Comparison of ENCODE assay signal across 18 cellular contexts in the genomic region with DNA sequence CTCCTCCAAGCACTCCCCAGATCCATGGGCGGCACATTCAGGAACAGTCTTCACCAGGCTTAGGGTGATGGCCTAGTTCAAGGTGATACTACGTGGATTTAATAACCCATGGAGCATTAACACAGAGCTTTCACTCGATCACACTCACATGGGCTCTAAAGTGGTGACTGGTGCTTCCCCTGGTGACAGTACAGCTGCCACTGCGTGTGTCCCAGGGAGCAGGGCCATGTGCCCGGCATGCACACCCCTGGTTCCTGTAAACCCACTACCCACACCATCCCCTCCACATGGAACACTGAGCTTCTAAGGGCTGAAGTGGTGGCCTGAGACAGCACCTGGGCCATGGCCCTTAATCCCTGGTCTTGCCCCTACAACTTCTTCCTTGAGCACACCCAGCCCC. TPM values are rescaled to one million over a fixed set of nuclear protein-coding genes. Genes with fewer than 3 reads are reported as not detected.
A peak's percentile ranks its signal among the peaks of the same experiment; 100 is the strongest.
DNase-seq lines count a peak whose midpoint lies in the region; ATAC-seq and TF ChIP-seq lines count a peak whose summit lies in the region.
"Had no signal": no experiment of that assay in that cellular context is flagged by ENCODE, and none has a peak within 500 bp of the region (broad histone marks: within the 10 kb centered on the region; RNA-seq: fewer than 3 reads in every experiment).

No MANE protein-coding gene starts in this region.

- in situ Hi-C loops in transverse colon (cut with MboI; ENCODE audit: low pct_ligation_motif_present in 1 of 4, low pct_unique_long_range_greater_than_20kb in 1 of 4, low sequenced_read_pairs in 3 of 4), result loop anchor here in 1 of 4 donors (25.0 kb wide), 1 partner anchor 142 kb away; no protein-coding TSS in a partner anchor

- no peak overlapping the region for H3K4me3 ChIP-seq in dorsolateral prefrontal cortex
- H3K4me3 ChIP-seq in prostate gland, result no peak overlapping the region
- H3K4me3 ChIP-seq in transverse colon, result no peak overlapping the region
- H3K4me3 ChIP-seq in aorta (ENCODE audit: low read length in 2 of 2), result no peak overlapping the region
- H3K4me3 ChIP-seq: HAP-1 had no signal

- intact Hi-C loops in dorsolateral prefrontal cortex (cut with DNase I) (no loop called here), prostate gland (cut with DNase I) (no loop called here), transverse colon (cut with DNase I; ENCODE audit: low total_unique reads) (no loop called here), aorta (cut with DNase I) (no loop called here)

- peak; percentile 37 for DNase-seq in activated effector memory CD4-positive, alpha-beta T cell treated with anti-CD3 and anti-CD28 coated beads, Interleukin-2, amount 50 U/mL, for 16 hours
- DNase-seq in activated effector memory CD4-positive, alpha-beta T cell treated with Interleukin-2 at 50 U/mL for 16 hours, result no peak
- DNase-seq in dorsolateral prefrontal cortex (peak in 6 of 10 donors; percentile 7 to 20 (median 10)), prostate gland (ENCODE audit: low spot score) (no peak), transverse colon (peak; percentile 3), aorta (no peak), NCI-H2171 treated with DMSO at 0.1 percent for 48 hours (lab: John Stamatoyannopoulos, UW) (no peak), NCI-H345 treated with DMSO at 0.1 percent for 48 hours (lab: John Stamatoyannopoulos, UW; ENCODE audit: unreplicated experiment) (no peak)
- DNase-seq: EL, IMR-90, Kasumi-1, NCI-H187 treated with DMSO at 0.1 percent for 48 hours, NCI-H2171, NCI-H510A, NCI-H82, SIG-M5 had no signal

- H3K4me1 ChIP-seq in prostate gland (replicated peaks) (peaks cover 13% of the 10 kb centered on the region), transverse colon (peaks cover 0 to 19% (median 8%) of the 10 kb centered on the region in 4 donors), aorta (ENCODE audit: control insufficient read depth in 1 of 2, insufficient read depth in 2 of 2, low read length in 2 of 2) (no peaks in the 10 kb centered on the region)
- H3K4me1 ChIP-seq: HAP-1 had no signal

- no peaks in the 10 kb centered on the region for H3K27me3 ChIP-seq in dorsolateral prefrontal cortex
- H3K27me3 ChIP-seq in prostate gland (replicated peaks; ENCODE audit: insufficient read depth), result no peaks in the 10 kb centered on the region
- no peaks in the 10 kb centered on the region for H3K27me3 ChIP-seq in transverse colon
- no peaks in the 10 kb centered on the region for H3K27me3 ChIP-seq in aorta (ENCODE audit: control insufficient read depth in 1 of 2, insufficient read depth in 2 of 2, low read length in 1 of 2)

- TF ChIP-seq EP300 in transverse colon (IDR thresholded peaks at IDR 0.05; ENCODE audit: low read depth), result no peak

- peak overlapping the region in 14 of 59 donors; percentile 1 to 57 (median 30) for H3K27ac ChIP-seq in dorsolateral prefrontal cortex
- peak overlapping the region; percentile 60 to 83 for H3K27ac ChIP-seq in prostate gland
- H3K27ac ChIP-seq in transverse colon, result no peak overlapping the region
- no peak overlapping the region for H3K27ac ChIP-seq in aorta (ENCODE audit: low read depth in 1 of 2, low read length in 2 of 2)
- H3K27ac ChIP-seq: 22Rv1 had no signal

- TF ChIP-seq POLR2A in prostate gland (IDR thresholded peaks at IDR 0.05) (no peak), transverse colon (IDR thresholded peaks at IDR 0.05) (no peak)

- TF ChIP-seq CTCF in dorsolateral prefrontal cortex (IDR thresholded peaks at IDR 0.05 in 54 of 56, conservative IDR thresholded peaks at IDR 0.05 in 2 of 56; ENCODE audit: low read depth in 1 of 56, partially characterized antibody in 56 of 56), result no peak
- TF ChIP-seq CTCF in prostate gland (IDR thresholded peaks at IDR 0.05), result no peak
- TF ChIP-seq CTCF in transverse colon (IDR thresholded peaks at IDR 0.05), result no peak

- ATAC-seq in aorta (ENCODE audit: low FRiP score), result no peak

- H3K9me3 ChIP-seq in prostate gland (no peaks in the 10 kb centered on the region), transverse colon (no peaks in the 10 kb centered on the region), aorta (ENCODE audit: control insufficient read depth, low read length) (no peaks in the 10 kb centered on the region)
- H3K9me3 ChIP-seq: HAP-1 had no signal

- 90% methylated on average over 5 of the region's 5 CpGs for WGBS in prostate gland
- WGBS in transverse colon (ENCODE audit: low coverage in 1 of 2), 2 donors, result 98% methylated on average over 5 of the region's 5 CpGs; no CpG with 5 or more reads in 1 of the 2 donors
- WGBS in aorta, 2 donors, result 95 to 99% methylated on average over 5 of the region's 5 CpGs

- no peaks in the 10 kb centered on the region for H3K36me3 ChIP-seq in prostate gland
- no peaks in the 10 kb centered on the region for H3K36me3 ChIP-seq in transverse colon
- peaks cover 0 to 4% of the 10 kb centered on the region in 2 donors for H3K36me3 ChIP-seq in aorta (ENCODE audit: control insufficient read depth in 1 of 2, insufficient read depth in 2 of 2, low read length in 1 of 2)
- H3K36me3 ChIP-seq: HAP-1 had no signal

RNA-seq across cellular contexts. Expression of a gene that starts 27.8 kb away (rescaled TPM):
- 100 to 1,000 TPM in 21 of 120 experiments, 10 to 100 TPM in 99; 43.1 to 113 (median 90.4) TPM for total RNA-seq in dorsolateral prefrontal cortex
- total RNA-seq in prostate gland, result 10 to 100 TPM; 70.5 to 93.8 TPM
- 10 to 100 TPM; 14.9 to 88.6 (median 50.2) TPM for total RNA-seq in transverse colon
- total RNA-seq in aorta, result 10 to 100 TPM; 43.8 to 54.1 TPM
- polyA plus RNA-seq in aorta, result 10 to 100 TPM; 23.4 to 37.8 TPM

RNA-seq across cellular contexts. Expression of a gene that starts 37.6 kb away (rescaled TPM):
- total RNA-seq in dorsolateral prefrontal cortex, result 100 to 1,000 TPM in 2 of 120 experiments, 10 to 100 TPM in 118; 18.5 to 154 (median 56.4) TPM
- 100 to 1,000 TPM; 111 to 170 TPM for total RNA-seq in prostate gland
- total RNA-seq in transverse colon, result 10 to 100 TPM; 30.3 to 64.7 (median 51.6) TPM
- total RNA-seq in aorta, result 10 to 100 TPM; 14.8 to 23.4 TPM
- polyA plus RNA-seq in aorta, result 10 to 100 TPM in 1 of 2 donors, 1 to 10 TPM in 1; 7.6 to 21.8 TPM

Comparison
In these comparisons a context has a peak if more than half of its experiments do, and no peak if none do; other contexts are left out.
1. DNase-seq: peak in activated effector memory CD4-positive, alpha-beta T cell treated with anti-CD3 and anti-CD28 coated beads, Interleukin-2, amount 50 U/mL, for 16 hours (single experiment), dorsolateral prefrontal cortex (6 of 10) and transverse colon (single experiment); none in activated effector memory CD4-positive, alpha-beta T cell treated with Interleukin-2 at 50 U/mL for 16 hours (single experiment), prostate gland (single experiment), aorta (0 of 2), NCI-H2171 treated with DMSO at 0.1 percent for 48 hours (single experiment) and NCI-H345 treated with DMSO at 0.1 percent for 48 hours (single experiment).
2. H3K27ac ChIP-seq: peak in prostate gland (2 of 2); none in transverse colon (0 of 4) and aorta (0 of 2).